In the genomic region with DNA sequence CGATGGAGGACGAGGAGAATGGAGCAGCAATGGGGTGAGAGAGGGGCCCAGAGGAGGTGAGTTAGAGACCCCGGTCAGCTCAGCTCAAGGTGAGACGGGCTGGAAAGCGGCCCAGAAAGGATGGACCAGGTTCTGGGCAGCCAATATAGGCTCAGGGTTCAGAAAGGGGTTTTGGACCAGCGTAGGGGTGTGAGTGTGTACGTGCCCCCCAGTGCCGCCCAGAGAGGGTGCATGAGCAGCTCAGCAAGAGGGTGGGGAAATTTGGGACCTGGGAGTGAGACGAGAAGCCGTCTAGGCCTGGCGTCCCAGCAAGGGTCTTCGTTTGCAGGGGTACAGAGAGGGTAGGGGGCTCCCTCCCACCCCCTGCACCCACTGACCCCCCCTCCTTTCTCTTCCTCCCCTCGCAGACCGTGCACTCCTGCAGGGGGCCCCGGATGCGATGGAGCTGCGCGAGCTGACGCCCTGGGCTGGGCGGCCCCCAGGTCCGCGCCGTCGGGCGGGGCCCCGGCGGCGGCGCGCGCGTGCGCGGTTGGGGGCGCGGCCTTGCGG, we compare ENCODE assay signal across 1 cellular context.
TF ChIP-seq lines count a peak whose summit lies in the region.

No MANE protein-coding gene starts in this region.

TF ChIP-seq in GM12878, 131 proteins besides CTCF, POLR2A, EP300 and RAD21:
- TF ChIP-seq TBL1XR1 (IDR thresholded peaks at IDR 0.05; ENCODE audit: low read depth, low read length) = no peak
- TF ChIP-seq, protein P1, sequence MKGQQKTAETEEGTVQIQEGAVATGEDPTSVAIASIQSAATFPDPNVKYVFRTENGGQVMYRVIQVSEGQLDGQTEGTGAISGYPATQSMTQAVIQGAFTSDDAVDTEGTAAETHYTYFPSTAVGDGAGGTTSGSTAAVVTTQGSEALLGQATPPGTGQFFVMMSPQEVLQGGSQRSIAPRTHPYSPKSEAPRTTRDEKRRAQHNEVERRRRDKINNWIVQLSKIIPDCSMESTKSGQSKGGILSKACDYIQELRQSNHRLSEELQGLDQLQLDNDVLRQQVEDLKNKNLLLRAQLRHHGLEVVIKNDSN (IDR thresholded peaks at IDR 0.05; ENCODE audit: borderline replicate concordance, extremely low read length, insufficient read depth, low read depth, low read length) = no peak
- TF ChIP-seq SP1 (IDR thresholded peaks at IDR 0.05; ENCODE audit: low read depth, low read length) = no peak
- no peak for TF ChIP-seq EED (IDR thresholded peaks at IDR 0.05; ENCODE audit: low read depth)
- no peak for TF ChIP-seq PAX8 (IDR thresholded peaks at IDR 0.05)
- no peak for TF ChIP-seq ZNF274 (IDR thresholded peaks at IDR 0.05; ENCODE audit: insufficient read depth, insufficient read length)
- TF ChIP-seq, protein P2, sequence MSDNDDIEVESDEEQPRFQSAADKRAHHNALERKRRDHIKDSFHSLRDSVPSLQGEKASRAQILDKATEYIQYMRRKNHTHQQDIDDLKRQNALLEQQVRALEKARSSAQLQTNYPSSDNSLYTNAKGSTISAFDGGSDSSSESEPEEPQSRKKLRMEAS (IDR thresholded peaks at IDR 0.05; ENCODE audit: low read depth, low read length) = no peak
- TF ChIP-seq JUND (IDR thresholded peaks at IDR 0.05; ENCODE audit: low read depth, low read length) = no peak
- no peak for TF ChIP-seq TARDBP (IDR thresholded peaks at IDR 0.05; ENCODE audit: borderline replicate concordance)
- TF ChIP-seq ESRRA (IDR thresholded peaks at IDR 0.05; ENCODE audit: low read length) = no peak
- TF ChIP-seq HDGF (IDR thresholded peaks at IDR 0.05) = no peak
- no peak for TF ChIP-seq MTA2 (IDR thresholded peaks at IDR 0.05; ENCODE audit: low read depth)
- TF ChIP-seq POU2F2 (IDR thresholded peaks at IDR 0.05; ENCODE audit: borderline replicate concordance, low read depth, low read length) = no peak
- TF ChIP-seq MEF2B (IDR thresholded peaks at IDR 0.05; ENCODE audit: partially characterized antibody, poor library complexity, severe bottlenecking) = no peak
- TF ChIP-seq EZH2 (IDR thresholded peaks at IDR 0.05; ENCODE audit: borderline replicate concordance, control insufficient read depth, low read depth, low read length) = no peak
- no peak for TF ChIP-seq STAT1 (conservative IDR thresholded peaks at IDR 0.05)
- TF ChIP-seq WRNIP1 (IDR thresholded peaks at IDR 0.05; ENCODE audit: borderline replicate concordance, low read depth, low read length) = no peak
TF ChIP-seq in GM12878: peak in this region for 0.
